ENCODE assay signal across 8 cellular contexts in the genomic region with DNA sequence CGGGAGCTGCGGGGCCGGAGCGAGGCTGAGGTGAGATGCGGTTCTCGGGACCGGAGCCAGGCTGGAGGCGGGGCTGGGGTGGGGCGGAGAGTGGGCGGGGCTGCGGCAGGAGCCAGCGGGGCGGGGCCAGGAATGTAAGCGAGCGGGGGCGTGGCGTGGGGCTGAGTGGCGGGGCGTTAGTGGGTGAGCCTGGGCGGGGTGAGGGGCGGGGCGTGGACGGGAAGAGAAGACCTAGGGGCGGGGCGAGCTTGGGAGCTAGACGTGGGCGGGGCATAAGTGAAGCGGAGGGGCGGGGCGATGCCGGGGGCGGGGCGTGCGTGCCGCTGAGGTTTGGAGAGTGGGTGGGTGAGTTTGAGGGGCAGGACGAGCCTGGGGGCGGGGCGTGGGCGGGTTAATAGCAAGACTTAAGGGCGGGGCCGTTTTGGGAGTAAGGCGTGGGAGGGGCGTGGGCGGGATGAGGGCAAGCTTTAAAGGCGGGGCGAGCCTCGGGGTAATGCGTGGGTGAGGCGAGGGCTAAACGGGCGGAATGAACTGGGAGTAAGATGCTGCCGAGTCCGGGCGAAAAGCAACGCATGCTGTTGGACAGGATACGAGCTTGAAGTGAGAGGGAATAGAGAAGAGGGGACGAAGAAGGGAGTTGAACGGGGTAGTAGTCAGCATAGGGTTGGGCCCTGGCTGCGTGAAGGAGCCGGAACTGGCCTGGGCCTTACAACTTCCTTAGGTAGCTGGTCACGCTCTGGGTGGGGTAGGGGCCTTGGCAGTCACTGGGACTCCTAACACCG. TPM values are rescaled to one million over a fixed set of nuclear protein-coding genes. Genes with fewer than 3 reads are reported as not detected.
DNase-seq lines count a peak whose midpoint lies in the region; ATAC-seq and TF ChIP-seq lines count a peak whose summit lies in the region.

No MANE protein-coding gene starts in this region.

- TF ChIP-seq CTCF in liver (IDR thresholded peaks at IDR 0.05; ENCODE audit: low read depth, low read length, missing input control) = no peak

- H3K4me3 ChIP-seq in liver (ENCODE audit: low read depth in 1 of 3, low read length in 3 of 3) = peak overlapping the region; percentile 89 to 98 (median 97)

- peaks cover 30 to 59% (median 37%) of the 10 kb centered on the region in 4 donors for H3K4me1 ChIP-seq in liver (ENCODE audit: control insufficient read depth in 4 of 4, insufficient read depth in 4 of 4, low read length in 3 of 4)

- no peak for TF ChIP-seq RAD21 in liver (IDR thresholded peaks at IDR 0.05)

- ATAC-seq in HG03457 (IDR thresholded peaks at IDR 0.05; ENCODE audit: unreplicated experiment) = peak; percentile 23

- peak; percentile 14 for TF ChIP-seq POLR2A in GM19193 (IDR thresholded peaks at IDR 0.05; ENCODE audit: extremely low read depth, insufficient read depth, insufficient read length)

- peak overlapping the region; percentile 79 to 91 for H3K27ac ChIP-seq in liver (ENCODE audit: low read depth in 1 of 2, low read length in 2 of 2)

- no peaks in the 10 kb centered on the region for H3K9me3 ChIP-seq in liver (ENCODE audit: control insufficient read depth in 4 of 4, low read length in 3 of 4)

- H3K9ac ChIP-seq in liver (ENCODE audit: low read depth in 1 of 2, low read length in 2 of 2) = peak overlapping the region in 1 of 2 donors; percentile 1

- H3K27me3 ChIP-seq in liver (ENCODE audit: control insufficient read depth in 4 of 4, insufficient read depth in 4 of 4, low read length in 3 of 4) = no peaks in the 10 kb centered on the region

- WGBS in liver = 2% methylated on average over 62 of the region's 62 CpGs

- H3K36me3 ChIP-seq in liver (ENCODE audit: control insufficient read depth in 4 of 4, insufficient read depth in 3 of 4, low read depth in 1 of 4, low read length in 3 of 4) = peaks cover 0 to 12% (median 5%) of the 10 kb centered on the region in 4 donors

- DNase-seq in Ammon's horn (ENCODE audit: low spot score) = peak; percentile 99
- DNase-seq in NCI-H69 (lab: John Stamatoyannopoulos, UW) = peak; percentile 100
- peak; percentile 100 for DNase-seq in activated CD4-positive, alpha-beta T cell treated with anti-CD3 and anti-CD28 coated beads, Interleukin-2, amount 50 U/mL, for 1 hour
- peak; percentile 97 for DNase-seq in dedifferentiated amniotic fluid mesenchymal stem cell (ENCODE audit: extremely low spot score)
- peak; percentile 99 to 100 for DNase-seq in stimulated activated CD4-positive, alpha-beta T cell treated with anti-CD3 and anti-CD28 coated beads, Interleukin-2, amount 100 ng/mL, for 48 hours

TF ChIP-seq in liver, 16 proteins besides CTCF, POLR2A, EP300 and RAD21:
- TF ChIP-seq GABPA (IDR thresholded peaks at IDR 0.05 in 1 of 2, conservative IDR thresholded peaks at IDR 0.05 in 1 of 2) = peak in 1 of 2 donors; percentile 28
- TF ChIP-seq JUND (IDR thresholded peaks at IDR 0.05) = no peak
- no peak for TF ChIP-seq FOXA2 (IDR thresholded peaks at IDR 0.05)
- TF ChIP-seq, protein P1, sequence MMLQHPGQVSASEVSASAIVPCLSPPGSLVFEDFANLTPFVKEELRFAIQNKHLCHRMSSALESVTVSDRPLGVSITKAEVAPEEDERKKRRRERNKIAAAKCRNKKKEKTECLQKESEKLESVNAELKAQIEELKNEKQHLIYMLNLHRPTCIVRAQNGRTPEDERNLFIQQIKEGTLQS (IDR thresholded peaks at IDR 0.05) = no peak
- TF ChIP-seq YY1 (IDR thresholded peaks at IDR 0.05) = no peak
- TF ChIP-seq, protein P2, sequence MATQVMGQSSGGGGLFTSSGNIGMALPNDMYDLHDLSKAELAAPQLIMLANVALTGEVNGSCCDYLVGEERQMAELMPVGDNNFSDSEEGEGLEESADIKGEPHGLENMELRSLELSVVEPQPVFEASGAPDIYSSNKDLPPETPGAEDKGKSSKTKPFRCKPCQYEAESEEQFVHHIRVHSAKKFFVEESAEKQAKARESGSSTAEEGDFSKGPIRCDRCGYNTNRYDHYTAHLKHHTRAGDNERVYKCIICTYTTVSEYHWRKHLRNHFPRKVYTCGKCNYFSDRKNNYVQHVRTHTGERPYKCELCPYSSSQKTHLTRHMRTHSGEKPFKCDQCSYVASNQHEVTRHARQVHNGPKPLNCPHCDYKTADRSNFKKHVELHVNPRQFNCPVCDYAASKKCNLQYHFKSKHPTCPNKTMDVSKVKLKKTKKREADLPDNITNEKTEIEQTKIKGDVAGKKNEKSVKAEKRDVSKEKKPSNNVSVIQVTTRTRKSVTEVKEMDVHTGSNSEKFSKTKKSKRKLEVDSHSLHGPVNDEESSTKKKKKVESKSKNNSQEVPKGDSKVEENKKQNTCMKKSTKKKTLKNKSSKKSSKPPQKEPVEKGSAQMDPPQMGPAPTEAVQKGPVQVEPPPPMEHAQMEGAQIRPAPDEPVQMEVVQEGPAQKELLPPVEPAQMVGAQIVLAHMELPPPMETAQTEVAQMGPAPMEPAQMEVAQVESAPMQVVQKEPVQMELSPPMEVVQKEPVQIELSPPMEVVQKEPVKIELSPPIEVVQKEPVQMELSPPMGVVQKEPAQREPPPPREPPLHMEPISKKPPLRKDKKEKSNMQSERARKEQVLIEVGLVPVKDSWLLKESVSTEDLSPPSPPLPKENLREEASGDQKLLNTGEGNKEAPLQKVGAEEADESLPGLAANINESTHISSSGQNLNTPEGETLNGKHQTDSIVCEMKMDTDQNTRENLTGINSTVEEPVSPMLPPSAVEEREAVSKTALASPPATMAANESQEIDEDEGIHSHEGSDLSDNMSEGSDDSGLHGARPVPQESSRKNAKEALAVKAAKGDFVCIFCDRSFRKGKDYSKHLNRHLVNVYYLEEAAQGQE (IDR thresholded peaks at IDR 0.05) = no peak
- TF ChIP-seq RXRA (IDR thresholded peaks at IDR 0.05) = peak; percentile 22 to 47
- TF ChIP-seq EGR1 (IDR thresholded peaks at IDR 0.05; ENCODE audit: low read depth in 2 of 2) = peak; percentile 99
- peak; percentile 26 for TF ChIP-seq NR2F2 (IDR thresholded peaks at IDR 0.05)
- peak; percentile 57 for TF ChIP-seq SP1 (IDR thresholded peaks at IDR 0.05)
- no peak for TF ChIP-seq HNF4A (conservative IDR thresholded peaks at IDR 0.05)

RNA-seq across cellular contexts. Expression of a gene that starts 0.6 kb away (rescaled TPM):
- 1 to 10 TPM; 2.8 to 3.5 TPM for total RNA-seq in liver
- 1 to 10 TPM; 3.0 to 7.1 TPM for polyA plus RNA-seq in liver

RNA-seq across cellular contexts. Expression of a gene that starts 5.2 kb away (rescaled TPM):
- under 1 TPM; 0.08 to 0.14 TPM for total RNA-seq in liver
- polyA plus RNA-seq in liver = under 1 TPM in 1 of 2 donors, not detected in 1; 0.07 TPM

RNA-seq across cellular contexts. Expression of a gene that starts 6.1 kb away (rescaled TPM):
- 1 to 10 TPM in 1 of 2 donors, not detected in 1; 2.5 TPM for total RNA-seq in liver
- under 1 TPM; 0.32 to 0.36 TPM for polyA plus RNA-seq in liver

RNA-seq across cellular contexts. Expression of a gene that starts 17.0 kb away (rescaled TPM):
- total RNA-seq in liver = 10 to 100 TPM in 1 of 2 donors, 1 to 10 TPM in 1; 9.4 to 11.7 TPM
- polyA plus RNA-seq in liver = 1 to 10 TPM; 3.0 to 9.7 TPM

RNA-seq across cellular contexts. Expression of a gene that starts 22.8 kb away (rescaled TPM):
- 10 to 100 TPM; 21.1 to 35.8 TPM for total RNA-seq in liver
- polyA plus RNA-seq in liver = 10 to 100 TPM; 17.7 to 32.2 TPM

Comparison
In these comparisons a context has a peak if more than half of its experiments do, and no peak if none do; other contexts are left out.
1. Peak in every context shown above with its lines: DNase-seq, ATAC-seq, H3K4me3 ChIP-seq and H3K27ac ChIP-seq.